ENCODE assay signal across 12 cellular contexts in genomic region chr20:49657118-49657901, GRCh38. TPM values are rescaled to one million over a fixed set of nuclear protein-coding genes. Genes with fewer than 3 reads are reported as not detected.
DNase-seq lines count a peak whose midpoint lies in the region; ATAC-seq, FAIRE-seq and TF ChIP-seq lines count a peak whose summit lies in the region.
"Had no signal": no experiment of that assay in that cellular context is flagged by ENCODE, and none has a peak within 500 bp of the region (broad histone marks: within the 10 kb centered on the region; RNA-seq: fewer than 3 reads in every experiment).

No MANE protein-coding gene starts in this region.

- POLR2A ChIA-PET in HEK293 (lab: Yijun Ruan, JAX): no interaction called here

- CTCF ChIA-PET in HEK293 (lab: Yijun Ruan, JAX): no interaction called here

- TF ChIP-seq CTCF in HEK293 (tag by site-specific recombination; IDR thresholded peaks at IDR 0.05): no peak
- TF ChIP-seq CTCF in astrocyte of the spinal cord (IDR thresholded peaks at IDR 0.05; ENCODE audit: low read depth, low read length): no peak
- TF ChIP-seq CTCF in left lung (IDR thresholded peaks at IDR 0.05): no peak
- TF ChIP-seq CTCF in kidney (IDR thresholded peaks at IDR 0.05; ENCODE audit: borderline replicate concordance, extremely low read depth, insufficient read depth): no peak

- intact Hi-C loops in left lung (cut with DNase I): no loop called here
- intact Hi-C loops in kidney (cut with DNase I): no loop called here

- no peak for FAIRE-seq in kidney (lab: Jason Lieb, UNC)

- no peak overlapping the region for H3K9ac ChIP-seq in kidney (ENCODE audit: low read length in 2 of 2)

- H3K4me3 Mint-ChIP-seq in stimulated activated naive CD8-positive, alpha-beta T cell treated with anti-CD3 and anti-CD28 coated beads, Interleukin-15, Interleukin-2, amounts not matched to agents 100 ng/mL and 50 ng/mL, for 24 hours: no peak overlapping the region

- H3K4me1 ChIP-seq in HEK293 (ENCODE audit: control insufficient read depth, insufficient read depth, low read length) (peaks cover 30% of the 10 kb centered on the region), left lung (peaks cover 24 to 89% of the 10 kb centered on the region in 2 donors), kidney (ENCODE audit: control insufficient read depth in 1 of 2, insufficient read depth in 1 of 2, low read depth in 1 of 2, low read length in 2 of 2) (peaks cover 14 to 34% of the 10 kb centered on the region in 2 donors)

- H3K9me3 ChIP-seq in HEK293 (ENCODE audit: control insufficient read depth, insufficient read depth, low read depth, low read length) (no peaks in the 10 kb centered on the region), left lung (peaks cover 0 to 3% of the 10 kb centered on the region in 2 donors), kidney (ENCODE audit: control insufficient read depth in 1 of 2, low read length in 2 of 2) (no peaks in the 10 kb centered on the region)
- H3K9me3 ChIP-seq: Peyer's patch, sigmoid colon had no signal

- peak overlapping the region; percentile 51 for H3K27ac Mint-ChIP-seq in stimulated activated naive CD8-positive, alpha-beta T cell treated with anti-CD3 and anti-CD28 coated beads, Interleukin-15, Interleukin-2, amounts not matched to agents 100 ng/mL and 50 ng/mL, for 24 hours

- in situ Hi-C loops in astrocyte of the spinal cord (cut with HindIII; ENCODE audit: low sequenced_read_pairs): no loop called here

- H3K9me3 Mint-ChIP-seq in stimulated activated naive CD8-positive, alpha-beta T cell treated with anti-CD3 and anti-CD28 coated beads, Interleukin-15, Interleukin-2, amounts not matched to agents 100 ng/mL and 50 ng/mL, for 24 hours: no peaks in the 10 kb centered on the region

- H3K27me3 Mint-ChIP-seq in stimulated activated naive CD8-positive, alpha-beta T cell treated with anti-CD3 and anti-CD28 coated beads, Interleukin-15, Interleukin-2, amounts not matched to agents 100 ng/mL and 50 ng/mL, for 24 hours: no peaks in the 10 kb centered on the region

- H3K27ac ChIP-seq in HEK293 (ENCODE audit: extremely low read depth, low read depth, low read length) (no peak overlapping the region), left lung (peak overlapping the region; percentile 51 to 71), kidney (ENCODE audit: low read depth in 2 of 2, low read length in 2 of 2) (peak overlapping the region in 1 of 2 donors; percentile 23)
- H3K27ac ChIP-seq: Peyer's patch, sigmoid colon had no signal

- peak; percentile 38 for DNase-seq in astrocyte of the spinal cord (ENCODE audit: low read depth, low spot score)
- no peak for DNase-seq in left lung
- no peak for DNase-seq in stimulated activated CD4-positive, alpha-beta T cell treated with anti-CD3 and anti-CD28 coated beads, Interleukin-1b, Interleukin-23, amount 100 ng/mL, for 48 hours
- no peak for DNase-seq in kidney
- DNase-seq: activated naive CD4-positive, alpha-beta T cell; DND-41; effector CD8-positive, alpha-beta T cell; Peyer's patch; sigmoid colon had no signal

- H3K4me3 ChIP-seq in HEK293 (ENCODE audit: low read depth, low read length) (no peak overlapping the region), astrocyte of the spinal cord (ENCODE audit: low read depth, low read length) (no peak overlapping the region), left lung (no peak overlapping the region), kidney (ENCODE audit: low read length in 2 of 2) (no peak overlapping the region)
- H3K4me3 ChIP-seq: Peyer's patch, sigmoid colon had no signal

- H3K4me1 Mint-ChIP-seq in stimulated activated naive CD8-positive, alpha-beta T cell treated with anti-CD3 and anti-CD28 coated beads, Interleukin-15, Interleukin-2, amounts not matched to agents 100 ng/mL and 50 ng/mL, for 24 hours (ENCODE audit: low read depth): peaks cover 23% of the 10 kb centered on the region

- ATAC-seq in left lung: peak; percentile 30
- no peak for ATAC-seq in HG03095 (IDR thresholded peaks at IDR 0.05; ENCODE audit: unreplicated experiment)

- H3K36me3 ChIP-seq in HEK293 (ENCODE audit: control insufficient read depth in 2 of 2, insufficient read depth in 1 of 2, low read length in 2 of 2) (peaks cover 5 to 39% of the 10 kb centered on the region in 2 experiments; a peak in 2 of 3 replicates), left lung (peaks cover 0 to 43% of the 10 kb centered on the region in 2 donors), kidney (ENCODE audit: control insufficient read depth in 1 of 2, insufficient read depth in 2 of 2, low read length in 2 of 2) (peaks cover 21 to 22% of the 10 kb centered on the region in 2 donors)

- no peaks in the 10 kb centered on the region for H3K27me3 ChIP-seq in left lung
- H3K27me3 ChIP-seq: Peyer's patch, sigmoid colon had no signal

- peaks cover 50% of the 10 kb centered on the region for H3K36me3 Mint-ChIP-seq in stimulated activated naive CD8-positive, alpha-beta T cell treated with anti-CD3 and anti-CD28 coated beads, Interleukin-15, Interleukin-2, amounts not matched to agents 100 ng/mL and 50 ng/mL, for 24 hours (ENCODE audit: low read depth)

TF ChIP-seq in HEK293, 187 proteins besides CTCF, POLR2A, EP300 and RAD21:
- peak; percentile 92 for TF ChIP-seq EGR2 (tag by site-specific recombination; IDR thresholded peaks at IDR 0.05; ENCODE audit: low read depth)
- no peak for TF ChIP-seq FEZF1 (tag by site-specific recombination; IDR thresholded peaks at IDR 0.05)
- no peak for TF ChIP-seq HOXA7 (CRISPR knock-in tag; IDR thresholded peaks at IDR 0.05; ENCODE audit: borderline replicate concordance)
- TF ChIP-seq ZFHX2 (tag by site-specific recombination; conservative IDR thresholded peaks at IDR 0.05): peak; percentile 81
TF ChIP-seq in HEK293: peak in this region for 2.

RNA-seq across cellular contexts. Expression of gene B4GALT5, which starts 56.4 kb away (rescaled TPM):
- 10 to 100 TPM; 38.4 to 51.0 TPM for total RNA-seq in left lung
- total RNA-seq in kidney: 73.3 TPM
- polyA plus RNA-seq in kidney (ENCODE audit: insufficient read depth, low read depth, low replicate concordance): 21.4 TPM
